ENCODE assay signal across 13 cellular contexts in genomic region chr11:73869234-73869949, GRCh38. TPM values are rescaled to one million over a fixed set of nuclear protein-coding genes. Genes with fewer than 3 reads are reported as not detected.
DNase-seq lines count a peak whose midpoint lies in the region; ATAC-seq and TF ChIP-seq lines count a peak whose summit lies in the region.
"Had no signal": no experiment of that assay in that cellular context is flagged by ENCODE, and none has a peak within 500 bp of the region (broad histone marks: within the 10 kb centered on the region; RNA-seq: fewer than 3 reads in every experiment).

No MANE protein-coding gene starts in this region.

- no peak overlapping the region for H3K4me2 ChIP-seq in GM23338
- H3K4me2 ChIP-seq: smooth muscle cell had no signal

- H3K27ac Mint-ChIP-seq in CD4-positive, CD25-positive, alpha-beta regulatory T cell = peak overlapping the region; percentile 31 to 92 (median 62)
- peak overlapping the region; percentile 14; the same call in 1 of the 2 replicates for H3K27ac Mint-ChIP-seq in GM23338
- peak overlapping the region; percentile 28 for H3K27ac Mint-ChIP-seq in WTC11
- H3K27ac Mint-ChIP-seq in osteocyte (ENCODE audit: unreplicated experiment) = no peak overlapping the region
- H3K27ac Mint-ChIP-seq: T-helper 1 cell treated with Interleukin-12 subunit alpha and Interleukin-12 subunit beta and Interleukin-4 antibody, amounts not matched to agents 30 μg/mL and 1 μg/mL, for 36 hours had no signal

- no peaks in the 10 kb centered on the region for H3K27me3 ChIP-seq in CD4-positive, CD25-positive, alpha-beta regulatory T cell (ENCODE audit: control insufficient read depth, insufficient read depth, low read length)
- no peaks in the 10 kb centered on the region for H3K27me3 ChIP-seq in GM23338 (ENCODE audit: insufficient read depth)

- no peak overlapping the region for H3K27ac ChIP-seq in CD4-positive, CD25-positive, alpha-beta regulatory T cell (ENCODE audit: insufficient read depth, low read length, poor library complexity, severe bottlenecking)
- H3K27ac ChIP-seq in GM23338 (ENCODE audit: low read depth) (peak overlapping the region; percentile 65), mesodermal cell (ENCODE audit: low read depth, low read length, severe bottlenecking) (peak overlapping the region; percentile 6)

- H3K36me3 Mint-ChIP-seq in CD4-positive, CD25-positive, alpha-beta regulatory T cell = peaks cover 15% of the 10 kb centered on the region
- H3K36me3 Mint-ChIP-seq in GM23338 (ENCODE audit: low read depth) = peaks cover 36% of the 10 kb centered on the region
- H3K36me3 Mint-ChIP-seq in WTC11 = peaks cover 28% of the 10 kb centered on the region
- H3K36me3 Mint-ChIP-seq in osteocyte (ENCODE audit: unreplicated experiment) = peaks cover 17% of the 10 kb centered on the region

- POLR2A ChIA-PET in WTC11 (lab: Charles Lee) = no interaction called here

- H3K36me3 ChIP-seq in CD4-positive, CD25-positive, alpha-beta regulatory T cell (ENCODE audit: control insufficient read depth, insufficient read depth, low read length) = peaks cover 41% of the 10 kb centered on the region
- H3K36me3 ChIP-seq in GM23338 (ENCODE audit: insufficient read depth) = peaks cover 15% of the 10 kb centered on the region
- peaks cover 53% of the 10 kb centered on the region for H3K36me3 ChIP-seq in mesodermal cell (ENCODE audit: control insufficient read depth, insufficient read depth, low read length)

- H3K9me3 Mint-ChIP-seq in CD4-positive, CD25-positive, alpha-beta regulatory T cell = peaks cover 0 to 1% (median 0%) of the 10 kb centered on the region in 7 donors
- H3K9me3 Mint-ChIP-seq in GM23338 = no peaks in the 10 kb centered on the region
- no peaks in the 10 kb centered on the region for H3K9me3 Mint-ChIP-seq in WTC11
- H3K9me3 Mint-ChIP-seq in osteocyte (ENCODE audit: unreplicated experiment) = no peaks in the 10 kb centered on the region
- H3K9me3 Mint-ChIP-seq: T-helper 1 cell treated with Interleukin-12 subunit alpha and Interleukin-12 subunit beta and Interleukin-4 antibody, amounts not matched to agents 30 μg/mL and 1 μg/mL, for 36 hours had no signal

- H3K4me3 ChIP-seq in CD4-positive, CD25-positive, alpha-beta regulatory T cell (ENCODE audit: low read depth, low read length) = no peak overlapping the region
- H3K4me3 ChIP-seq in GM23338 (no peak overlapping the region), mesodermal cell (ENCODE audit: extremely low read depth, insufficient read depth, low read length, poor library complexity, severe bottlenecking) (no peak overlapping the region)
- H3K4me3 ChIP-seq: smooth muscle cell had no signal

- H3K4me1 Mint-ChIP-seq in CD4-positive, CD25-positive, alpha-beta regulatory T cell = peaks cover 0 to 11% (median 9%) of the 10 kb centered on the region in 4 donors
- H3K4me1 Mint-ChIP-seq in GM23338 (peaks cover 4% of the 10 kb centered on the region), WTC11 (peaks cover 5% of the 10 kb centered on the region; the same call in 1 of the 2 replicates), osteocyte (ENCODE audit: unreplicated experiment) (peaks cover 6% of the 10 kb centered on the region)

- H3K9me2 ChIP-seq in GM23338 (ENCODE audit: insufficient read depth) = no peaks in the 10 kb centered on the region

- H3K27me3 Mint-ChIP-seq in CD4-positive, CD25-positive, alpha-beta regulatory T cell = no peaks in the 10 kb centered on the region
- H3K27me3 Mint-ChIP-seq in GM23338 (ENCODE audit: insufficient read depth, low read depth, poor library complexity) (peaks cover 2% of the 10 kb centered on the region), WTC11 (ENCODE audit: low read depth) (no peaks in the 10 kb centered on the region), osteocyte (ENCODE audit: unreplicated experiment) (no peaks in the 10 kb centered on the region)

- no peak overlapping the region for H3K4me3 Mint-ChIP-seq in CD4-positive, CD25-positive, alpha-beta regulatory T cell
- H3K4me3 Mint-ChIP-seq in GM23338 = no peak overlapping the region
- H3K4me3 Mint-ChIP-seq in WTC11 = no peak overlapping the region
- no peak overlapping the region for H3K4me3 Mint-ChIP-seq in osteocyte (ENCODE audit: unreplicated experiment)
- H3K4me3 Mint-ChIP-seq: T-helper 1 cell treated with Interleukin-12 subunit alpha and Interleukin-12 subunit beta and Interleukin-4 antibody, amounts not matched to agents 30 μg/mL and 1 μg/mL, for 36 hours had no signal

- peaks cover 10% of the 10 kb centered on the region for H3K79me2 ChIP-seq in GM23338 (replicated peaks; ENCODE audit: insufficient read depth)

- DNase-seq in CD4-positive, CD25-positive, alpha-beta regulatory T cell = no peak
- DNase-seq in GM23338 (ENCODE audit: low spot score) (no peak), WTC11 (ENCODE audit: low spot score) (no peak), NCI-H748 treated with DMSO at 0.1 percent for 48 hours (lab: John Stamatoyannopoulos, UW) (no peak), osteocyte (ENCODE audit: extremely low spot score, unreplicated experiment) (no peak)
- DNase-seq: KG1, mammary epithelial cell, NCI-H446 had no signal

- TF ChIP-seq CTCF in GM23338 (conservative IDR thresholded peaks at IDR 0.05; ENCODE audit: low read depth in 2 of 2) = no peak
- TF ChIP-seq CTCF in WTC11 (IDR thresholded peaks at IDR 0.05) = no peak
- TF ChIP-seq CTCF in osteocyte (IDR thresholded peaks at IDR 0.05) = no peak

- no peak for ATAC-seq in CD4-positive, CD25-positive, alpha-beta regulatory T cell (ENCODE audit: low read depth in 2 of 2)
- ATAC-seq in GM23338 (no peak; the same call in 2 of the 3 replicates), WTC11 (no peak; the same call in 1 of the 2 replicates), HG02885 (IDR thresholded peaks at IDR 0.05; ENCODE audit: poor library complexity, unreplicated experiment) (no peak), HG02973 (IDR thresholded peaks at IDR 0.05; ENCODE audit: unreplicated experiment) (no peak)

- H3F3A ChIP-seq in GM23338 (replicated peaks; ENCODE audit: low read depth) = peaks cover 10% of the 10 kb centered on the region

- no peaks in the 10 kb centered on the region for H3K9me3 ChIP-seq in CD4-positive, CD25-positive, alpha-beta regulatory T cell (ENCODE audit: control insufficient read depth in 2 of 2, low read length in 2 of 2)
- no peaks in the 10 kb centered on the region for H3K9me3 ChIP-seq in mesodermal cell (ENCODE audit: control insufficient read depth, low read length)

- H2AFZ ChIP-seq in GM23338 = no peak overlapping the region

- no peaks in the 10 kb centered on the region for H3K4me1 ChIP-seq in CD4-positive, CD25-positive, alpha-beta regulatory T cell (ENCODE audit: control insufficient read depth, insufficient read depth, low read length, poor library complexity, severe bottlenecking)
- H3K4me1 ChIP-seq in GM23338 (ENCODE audit: insufficient read depth) (peaks cover 13% of the 10 kb centered on the region), mesodermal cell (ENCODE audit: control insufficient read depth, insufficient read depth, low read length, poor library complexity, severe bottlenecking) (peaks cover 8% of the 10 kb centered on the region)

- CTCF ChIA-PET in WTC11 (lab: Charles Lee) = interaction anchor here (2.4 kb wide), 1 partner anchor 62 kb away, joined by 10 read pairs; no protein-coding TSS in a partner anchor

- WGBS in mesodermal cell (ENCODE audit: insufficient coverage in 2 of 2), 2 experiments = 60 to 80% methylated on average over 1 of the region's 1 CpG

- H4K20me1 ChIP-seq in GM23338 (replicated peaks; ENCODE audit: insufficient read depth) = peaks cover 14% of the 10 kb centered on the region

TF ChIP-seq in GM23338, 12 proteins besides CTCF, POLR2A, EP300 and RAD21:
- TF ChIP-seq POLR2AphosphoS5 (IDR thresholded peaks at IDR 0.05; ENCODE audit: low read depth) (peak; percentile 18), CREB1 (CRISPR knock-in tag; IDR thresholded peaks at IDR 0.05; ENCODE audit: low read depth) (no peak)

TF ChIP-seq in WTC11, 78 proteins besides CTCF, POLR2A, EP300 and RAD21 (continues in another document):
- TF ChIP-seq ESRRA (CRISPR knock-in tag; IDR thresholded peaks at IDR 0.05; ENCODE audit: borderline replicate concordance) (no peak), FOXJ3 (CRISPR knock-in tag; IDR thresholded peaks at IDR 0.05; ENCODE audit: borderline replicate concordance) (no peak), ZNF263 (CRISPR knock-in tag; IDR thresholded peaks at IDR 0.05; ENCODE audit: low read depth) (no peak), TEAD4 (CRISPR knock-in tag; IDR thresholded peaks at IDR 0.05) (no peak), GRHL2 (CRISPR knock-in tag; IDR thresholded peaks at IDR 0.05; ENCODE audit: insufficient replicate concordance, severe bottlenecking) (no peak)

RNA-seq across cellular contexts. Expression of gene COA4, which starts 7.3 kb away (rescaled TPM):
- total RNA-seq in CD4-positive, CD25-positive, alpha-beta regulatory T cell = 30.5 TPM
- polyA plus RNA-seq in CD4-positive, CD25-positive, alpha-beta regulatory T cell = 10 to 100 TPM; 54.4 to 79.7 (median 69.4) TPM
- 168 and 188 TPM in 2 replicates for total RNA-seq in GM23338 (2014; rRNA removed; shearing (Covaris generic))
- polyA plus RNA-seq in GM23338 (2016; fragmentation: Nextera tagmentation; extraction: Ambion mirVana) = 166 and 174 TPM in 2 replicates
- total RNA-seq in WTC11 (2021) (105 to 114 TPM (median 107 TPM) in 3 replicates), osteocyte (54.2 and 55.8 TPM in 2 replicates)
- 46.8 TPM for polyA plus RNA-seq in mesodermal cell (2013, experiment 1 of 2)
- 49.5 TPM for polyA plus RNA-seq in mesodermal cell (2013, experiment 2 of 2)

RNA-seq across cellular contexts. Expression of gene PAAF1, which starts 7.4 kb away (rescaled TPM):
- 13.7 TPM for total RNA-seq in CD4-positive, CD25-positive, alpha-beta regulatory T cell
- polyA plus RNA-seq in CD4-positive, CD25-positive, alpha-beta regulatory T cell = 10 to 100 TPM; 25.4 to 28.2 (median 27.0) TPM
- total RNA-seq in GM23338 (2014; rRNA removed; shearing (Covaris generic)) = 13.6 and 16.1 TPM in 2 replicates
- 17.7 and 18.1 TPM in 2 replicates for polyA plus RNA-seq in GM23338 (2016; fragmentation: Nextera tagmentation; extraction: Ambion mirVana)
- total RNA-seq in WTC11 (2021) = 27.7 to 35.0 TPM (median 33.5 TPM) in 3 replicates
- 24.6 TPM for polyA plus RNA-seq in mesodermal cell (2013, experiment 1 of 2)
- 26.3 TPM for polyA plus RNA-seq in mesodermal cell (2013, experiment 2 of 2)
- 16.0 and 17.3 TPM in 2 replicates for total RNA-seq in osteocyte
